ENCODE assay signal across 8 cellular contexts in the genomic region with DNA sequence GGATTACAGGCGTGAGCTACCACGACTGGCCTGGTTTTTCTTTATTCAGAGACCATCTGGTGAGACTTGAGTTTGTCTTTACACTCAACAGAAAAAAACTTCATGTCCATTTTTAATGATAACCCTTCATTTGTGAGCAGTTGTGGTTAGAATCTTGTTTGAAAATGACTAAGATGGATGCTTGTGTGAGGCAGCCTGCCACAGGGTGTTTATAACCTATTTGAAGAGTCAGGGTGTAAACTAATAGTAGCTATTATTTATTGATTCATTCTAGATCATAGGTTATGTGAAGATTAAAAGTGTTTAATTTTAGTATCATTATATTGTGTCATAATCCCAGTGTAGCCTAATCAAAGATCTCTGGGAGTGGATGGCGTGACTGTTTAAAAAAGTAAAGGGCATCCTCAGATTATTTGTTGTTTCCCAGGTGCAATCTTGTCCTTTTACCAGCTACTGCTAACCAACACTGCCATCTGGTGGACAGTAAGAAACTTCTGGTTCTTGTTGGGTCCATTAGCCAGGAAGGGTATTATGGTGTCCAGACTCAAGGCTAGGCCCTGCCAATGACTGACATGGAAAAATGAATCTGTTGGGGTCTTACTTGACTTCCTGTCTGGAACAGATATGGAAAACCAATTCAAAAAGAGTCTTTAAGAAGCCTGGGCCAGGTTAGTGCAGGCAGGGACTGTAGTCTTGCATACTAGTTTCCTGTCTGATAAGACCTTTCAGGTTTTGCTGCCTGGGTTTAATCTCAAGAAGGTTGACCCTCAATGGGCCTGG. TPM values are rescaled to one million over a fixed set of nuclear protein-coding genes. Genes with fewer than 3 reads are reported as not detected.
A peak's percentile ranks its signal among the peaks of the same experiment; 100 is the strongest.
DNase-seq lines count a peak whose midpoint lies in the region; ATAC-seq and TF ChIP-seq lines count a peak whose summit lies in the region.

No MANE protein-coding gene starts in this region.

- peak; percentile 72 for TF ChIP-seq CTCF in GM12864 (IDR thresholded peaks at IDR 0.05; ENCODE audit: low read depth, low read length, missing control alignments)

- no peak overlapping the region for H3K4me3 ChIP-seq in GM12864 (ENCODE audit: low read depth, low read length)

- ATAC-seq in HG02588 (IDR thresholded peaks at IDR 0.05; ENCODE audit: unreplicated experiment): peak; percentile 64

- DNase-seq in A172 (ENCODE audit: low spot score): peak; percentile 75
- DNase-seq in GM12864 (ENCODE audit: low read depth): peak; percentile 85
- DNase-seq in NCI-H1048 (lab: John Stamatoyannopoulos, UW): peak; percentile 15
- peak; percentile 84 for DNase-seq in SK-N-DZ (ENCODE audit: low spot score)
- peak; percentile 42 for DNase-seq in brain pericyte (ENCODE audit: low read depth, low spot score)
- DNase-seq in iPS-NIHi7 (ENCODE audit: extremely low spot score): peak; percentile 76
- peak; percentile 19 to 45 for DNase-seq in stimulated activated CD4-positive, alpha-beta T cell treated with anti-CD3 and anti-CD28 coated beads, Interleukin-2, amount 100 ng/mL, for 24 hours

RNA-seq across cellular contexts. Expression of gene NRBF2, which starts 24.9 kb away (rescaled TPM):
- total RNA-seq in A172 (2014; rRNA removed; shearing (Covaris generic)): 25.6 and 26.4 TPM in 2 replicates
- polyA plus RNA-seq in SK-N-DZ (2014; cell fraction: cytosol; rRNA removed): 18.2 and 19.6 TPM in 2 replicates
- 13.7 and 14.0 TPM in 2 replicates for polyA plus RNA-seq in SK-N-DZ (2014; cell fraction: nucleus; rRNA removed)

Comparison
In these comparisons a context has a peak if more than half of its experiments do, and no peak if none do; other contexts are left out.
1. DNase-seq: peak in every context shown above with its lines; median percentile 85 in GM12864; 84 in SK-N-DZ; 76 in iPS-NIHi7; 75 in A172; 42 in brain pericyte; 32 in stimulated activated CD4-positive, alpha-beta T cell treated with anti-CD3 and anti-CD28 coated beads, Interleukin-2, amount 100 ng/mL, for 24 hours; 15 in NCI-H1048.